9 cellular contexts compared by ENCODE assay signal in genomic region chr14:57889245-57889644, GRCh38. TPM values are rescaled to one million over a fixed set of nuclear protein-coding genes. Genes with fewer than 3 reads are reported as not detected.
A peak's percentile ranks its signal among the peaks of the same experiment; 100 is the strongest.
DNase-seq lines count a peak whose midpoint lies in the region; ATAC-seq and TF ChIP-seq lines count a peak whose summit lies in the region.
"Had no signal": no experiment of that assay in that cellular context is flagged by ENCODE, and none has a peak within 500 bp of the region (broad histone marks: within the 10 kb centered on the region; RNA-seq: fewer than 3 reads in every experiment).

No MANE protein-coding gene starts in this region.

- H3K36me3 ChIP-seq in upper lobe of right lung, result no peaks in the 10 kb centered on the region

- intact Hi-C loops in left cardiac atrium (cut with DNase I), result no loop called here
- intact Hi-C loops in upper lobe of right lung (cut with DNase I), result no loop called here

- H3K27ac ChIP-seq in upper lobe of right lung, result no peak overlapping the region

- no peaks in the 10 kb centered on the region for H3K9me3 ChIP-seq in upper lobe of right lung

- H3K4me3 Mint-ChIP-seq in activated CD4-positive, alpha-beta memory T cell treated with anti-CD3 and anti-CD28 coated beads, Interleukin-2, amount 10 ng/mL, durations not matched to agents 7 days and 5 days, result no peak overlapping the region
- H3K4me3 Mint-ChIP-seq: activated CD4-positive, alpha-beta T cell treated with anti-CD3 and anti-CD28 coated beads for 36 hours had no signal

- no peaks in the 10 kb centered on the region for H3K36me3 Mint-ChIP-seq in activated CD4-positive, alpha-beta memory T cell treated with anti-CD3 and anti-CD28 coated beads, Interleukin-2, amount 10 ng/mL, durations not matched to agents 7 days and 5 days (ENCODE audit: low read depth)

- H3K27me3 Mint-ChIP-seq in activated CD4-positive, alpha-beta memory T cell treated with anti-CD3 and anti-CD28 coated beads, Interleukin-2, amount 10 ng/mL, durations not matched to agents 7 days and 5 days, result no peaks in the 10 kb centered on the region

- H3K9me3 Mint-ChIP-seq in activated CD4-positive, alpha-beta memory T cell treated with anti-CD3 and anti-CD28 coated beads, Interleukin-2, amount 10 ng/mL, durations not matched to agents 7 days and 5 days, result no peaks in the 10 kb centered on the region

- POLR2A ChIA-PET in activated CD4-positive, alpha-beta memory T cell treated with anti-CD3 and anti-CD28 coated beads, Interleukin-2, amount 10 ng/mL, durations not matched to agents 7 days and 5 days (lab: Charles Lee), result no interaction called here

- no peak overlapping the region for H3K4me3 ChIP-seq in upper lobe of right lung

- no peaks in the 10 kb centered on the region for H3K4me1 Mint-ChIP-seq in activated CD4-positive, alpha-beta memory T cell treated with anti-CD3 and anti-CD28 coated beads, Interleukin-2, amount 10 ng/mL, durations not matched to agents 7 days and 5 days
- H3K4me1 Mint-ChIP-seq: activated CD4-positive, alpha-beta T cell treated with anti-CD3 and anti-CD28 coated beads for 36 hours had no signal

- ATAC-seq in left cardiac atrium, result peak; percentile 83 to 97
- peak; percentile 84 for ATAC-seq in upper lobe of right lung
- no peak for ATAC-seq in HG02973 (IDR thresholded peaks at IDR 0.05; ENCODE audit: unreplicated experiment)
- ATAC-seq: activated CD4-positive, alpha-beta T cell treated with anti-CD3 and anti-CD28 coated beads for 36 hours had no signal

- DNase-seq in LHCN-M2 (ENCODE audit: low read depth) (peak; percentile 2), astrocyte of the hippocampus (ENCODE audit: low read depth, low spot score) (peak; percentile 85), left cardiac atrium (peak; percentile 74), upper lobe of right lung (peak; percentile 78)
- DNase-seq in activated CD4-positive, alpha-beta T cell treated with anti-CD3 and anti-CD28 coated beads, Interleukin-2, amount 50 U/mL, for 1 hour, result no peak
- DNase-seq in activated CD4-positive, alpha-beta memory T cell treated with anti-CD3 and anti-CD28 coated beads, Interleukin-2, amount 10 ng/mL, durations not matched to agents 7 days and 5 days, result no peak
- DNase-seq: activated CD4-positive, alpha-beta T cell treated with anti-CD3 and anti-CD28 coated beads for 36 hours had no signal

- no peak for TF ChIP-seq CTCF in upper lobe of right lung (IDR thresholded peaks at IDR 0.05)

- CTCF ChIA-PET in activated CD4-positive, alpha-beta memory T cell treated with anti-CD3 and anti-CD28 coated beads, Interleukin-2, amount 10 ng/mL, durations not matched to agents 7 days and 5 days (lab: Charles Lee), result no interaction called here

- no peaks in the 10 kb centered on the region for H3K4me1 ChIP-seq in upper lobe of right lung

- no peaks in the 10 kb centered on the region for H3K27me3 ChIP-seq in upper lobe of right lung

- H3K27ac Mint-ChIP-seq in activated CD4-positive, alpha-beta memory T cell treated with anti-CD3 and anti-CD28 coated beads, Interleukin-2, amount 10 ng/mL, durations not matched to agents 7 days and 5 days, result no peak overlapping the region
- H3K27ac Mint-ChIP-seq: activated CD4-positive, alpha-beta T cell treated with anti-CD3 and anti-CD28 coated beads for 36 hours had no signal

RNA-seq across cellular contexts. Expression of gene SLC35F4, which starts 23.4 kb away (rescaled TPM):
- total RNA-seq in LHCN-M2 (2014; rRNA removed) (not detected in 2 replicates), left cardiac atrium (not detected), upper lobe of right lung (not detected)
- not detected for polyA plus RNA-seq in LHCN-M2 (2012)
- total RNA-seq in activated CD4-positive, alpha-beta memory T cell treated with anti-CD3 and anti-CD28 coated beads, Interleukin-2, amount 10 ng/mL, durations not matched to agents 7 days and 5 days, result not detected
- total RNA-seq: activated CD4-positive, alpha-beta T cell treated with anti-CD3 and anti-CD28 coated beads for 36 hours; osteocyte had no signal

Comparison
In these comparisons a context has a peak if more than half of its experiments do, and no peak if none do; other contexts are left out.
1. DNase-seq: peak in LHCN-M2 (single experiment), astrocyte of the hippocampus (single experiment), left cardiac atrium (single experiment) and upper lobe of right lung (single experiment); none in activated CD4-positive, alpha-beta T cell treated with anti-CD3 and anti-CD28 coated beads, Interleukin-2, amount 50 U/mL, for 1 hour (single experiment) and activated CD4-positive, alpha-beta memory T cell treated with anti-CD3 and anti-CD28 coated beads, Interleukin-2, amount 10 ng/mL, durations not matched to agents 7 days and 5 days (single experiment).